ENCODE assay signal across 31 cellular contexts in the genomic region with DNA sequence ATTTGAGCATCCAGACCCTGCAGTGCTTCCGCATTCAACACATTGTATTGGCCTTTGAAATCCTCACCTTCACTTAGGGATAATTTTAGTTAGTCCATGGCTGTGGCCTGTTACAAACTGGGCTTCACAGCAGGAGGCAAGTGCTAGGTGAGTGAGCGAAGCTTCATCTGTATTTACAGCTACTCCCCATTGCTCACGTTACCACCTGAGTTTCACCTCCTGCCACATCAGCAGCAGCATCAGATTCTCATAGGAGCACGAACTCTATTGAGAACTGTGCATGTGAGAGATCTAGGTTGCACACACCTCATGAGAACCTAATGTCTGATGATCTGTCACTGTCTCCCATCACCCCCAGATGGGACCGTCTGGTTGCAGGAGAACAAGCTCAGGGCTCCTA.
"Had no signal": no experiment of that assay in that cellular context is flagged by ENCODE, and none has a peak within 500 bp of the region (broad histone marks: within the 10 kb centered on the region; RNA-seq: fewer than 3 reads in every experiment).

No MANE protein-coding gene starts in this region.

- H3K27me3 ChIP-seq: MG63 had no signal

- H3K9me3 ChIP-seq: MG63 had no signal

- H3K36me3 ChIP-seq: MG63 had no signal

- DNase-seq: Karpas-422, Kasumi-1, MG63, MM.1S, MV-4-11, NCI-H1048, NCI-H1092, NCI-H1092 treated with DMSO at 0.1 percent for 48 hours, NCI-H1105, NCI-H1417, NCI-H1417 treated with DMSO at 0.1 percent for 48 hours, NCI-H1436, NCI-H1436 treated with DMSO at 0.1 percent for 48 hours, NCI-H146, NCI-H1694, NCI-H1694 treated with DMSO at 0.1 percent for 48 hours, NCI-H187, NCI-H187 treated with DMSO at 0.1 percent for 48 hours, NCI-H1930, NCI-H2081, NCI-H2081 treated with DMSO at 0.1 percent for 48 hours, NCI-H2107, NCI-H2171, NCI-H2171 treated with DMSO at 0.1 percent for 48 hours, NCI-H2227 treated with DMSO at 0.1 percent for 48 hours, NCI-H345, NCI-H446, NCI-H446 treated with DMSO at 0.1 percent for 48 hours, NCI-H510A, NCI-H510A treated with DMSO at 0.1 percent for 48 hours, NCI-H524 had no signal

- H3K4me3 ChIP-seq: MG63 had no signal
